ENCODE assay signal across 10 cellular contexts in genomic region chr9:77020438-77021264, GRCh38. TPM values are rescaled to one million over a fixed set of nuclear protein-coding genes. Genes with fewer than 3 reads are reported as not detected.
A peak's percentile ranks its signal among the peaks of the same experiment; 100 is the strongest.
DNase-seq lines count a peak whose midpoint lies in the region; ATAC-seq, FAIRE-seq and TF ChIP-seq lines count a peak whose summit lies in the region.
"Had no signal": no experiment of that assay in that cellular context is flagged by ENCODE, and none has a peak within 500 bp of the region (broad histone marks: within the 10 kb centered on the region; RNA-seq: fewer than 3 reads in every experiment).

No MANE protein-coding gene starts in this region.

- no peak overlapping the region for H4K5ac ChIP-seq in mesendoderm (ENCODE audit: low read length)

- FAIRE-seq in A549 (lab: Jason Lieb, UNC), result no peak
- FAIRE-seq: G401.6 had no signal

- H3K56ac ChIP-seq in mesendoderm (ENCODE audit: low read length), result peak overlapping the region; percentile 56

- H3K4me3 ChIP-seq in A549, result peak overlapping the region; percentile 41
- peak overlapping the region; percentile 46 to 50 for H3K4me3 ChIP-seq in ascending aorta
- no peak overlapping the region for H3K4me3 ChIP-seq in mesendoderm (ENCODE audit: low read length)
- no peak overlapping the region for H3K4me3 ChIP-seq in uterus
- H3K4me3 ChIP-seq: PC-9 had no signal

- H3K4me1 ChIP-seq in A549 (peaks cover 28% of the 10 kb centered on the region; the same call in 1 of the 3 replicates), ascending aorta (peaks cover 4 to 24% of the 10 kb centered on the region in 2 donors), mesendoderm (ENCODE audit: control insufficient read depth, low read depth, low read length) (peaks cover 3% of the 10 kb centered on the region), uterus (peaks cover 0 to 11% of the 10 kb centered on the region in 2 donors)

- H3K27ac ChIP-seq in A549 (no peak overlapping the region), ascending aorta (no peak overlapping the region), mesendoderm (ENCODE audit: low read depth, low read length) (no peak overlapping the region), uterus (no peak overlapping the region)
- H3K27ac ChIP-seq: PC-9 had no signal

- TF ChIP-seq POLR2A in A549 (IDR thresholded peaks at IDR 0.05; ENCODE audit: low read length), result no peak
- TF ChIP-seq POLR2A in uterus (IDR thresholded peaks at IDR 0.05), result no peak

- no peak overlapping the region for H2AK5ac ChIP-seq in mesendoderm (ENCODE audit: low read length)

- H3K27me3 ChIP-seq in ascending aorta (peaks cover 69% of the 10 kb centered on the region), mesendoderm (ENCODE audit: insufficient read depth, low read length, poor library complexity) (peaks cover 64% of the 10 kb centered on the region), uterus (peaks cover 48 to 73% of the 10 kb centered on the region in 2 donors)

- H3K36me3 ChIP-seq in ascending aorta (no peaks in the 10 kb centered on the region), mesendoderm (ENCODE audit: control insufficient read depth, insufficient read depth, low read length) (no peaks in the 10 kb centered on the region), uterus (no peaks in the 10 kb centered on the region)

- no peak for TF ChIP-seq RAD21 in A549 (conservative IDR thresholded peaks at IDR 0.05 in 1 of 2, IDR thresholded peaks at IDR 0.05 in 1 of 2)

- POLR2A ChIA-PET in A549 (lab: Yijun Ruan, JAX), result no interaction called here

- no peak overlapping the region for H2BK120ac ChIP-seq in mesendoderm (ENCODE audit: low read depth, low read length)

- no peak overlapping the region for H3K4ac ChIP-seq in mesendoderm (ENCODE audit: low read depth, low read length)

- H3K4me2 ChIP-seq in A549 (peak overlapping the region; percentile 76), mesendoderm (ENCODE audit: low read length) (peak overlapping the region; percentile 34)
- H3K4me2 ChIP-seq: PC-9 had no signal

- H3K9me3 ChIP-seq in A549 (no peaks in the 10 kb centered on the region), ascending aorta (no peaks in the 10 kb centered on the region), uterus (no peaks in the 10 kb centered on the region)

- no peaks in the 10 kb centered on the region for H3K79me2 ChIP-seq in mesendoderm (ENCODE audit: control insufficient read depth, insufficient read depth, low read length)

- TF ChIP-seq CTCF in A549 (IDR thresholded peaks at IDR 0.05), result no peak
- TF ChIP-seq CTCF in ascending aorta (IDR thresholded peaks at IDR 0.05), result no peak
- TF ChIP-seq CTCF in uterus (IDR thresholded peaks at IDR 0.05), result no peak

- CTCF ChIA-PET in A549 (lab: Yijun Ruan, JAX), result interaction anchor here (0.6 to 1.3 kb wide), 4 partner anchors 9 to 128 kb away, joined by 3 to 4 read pairs (median 4); no protein-coding TSS in a partner anchor

- no peak overlapping the region for H2BK15ac ChIP-seq in mesendoderm (replicated peaks; ENCODE audit: low read depth)

- WGBS in A549 (ENCODE audit: missing lambda C conversion rate), result under 1% methylated on average over 20 of the region's 66 CpGs
- WGBS in mesendoderm (ENCODE audit: extremely low coverage, insufficient coverage, low lambda C conversion rate), result no CpG with 5 or more reads among the region's 66 CpGs

- no peak for TF ChIP-seq EP300 in A549 (IDR thresholded peaks at IDR 0.05)

- DNase-seq in A549 (ENCODE audit: low read depth in 1 of 2, low spot score in 1 of 2) (no peak), Daoy (ENCODE audit: low read depth) (peak; percentile 19), ascending aorta (ENCODE audit: low spot score in 2 of 2) (no peak), mesendoderm (peak; percentile 18), uterus (no peak), hypothalamus (lab: John Stamatoyannopoulos, UW) (no peak)
- DNase-seq: PC-9 had no signal

- ATAC-seq in A549, result peak; percentile 20 to 46; a peak in 4 of 6 replicates
- ATAC-seq in HG03159 (IDR thresholded peaks at IDR 0.05; ENCODE audit: unreplicated experiment), result no peak
- no peak for ATAC-seq in HG02623 (IDR thresholded peaks at IDR 0.05; ENCODE audit: unreplicated experiment)

- no peak overlapping the region for H3K9ac ChIP-seq in mesendoderm (ENCODE audit: low read length)

- peak overlapping the region; percentile 66 for H3K23ac ChIP-seq in mesendoderm (ENCODE audit: low read length)

- H3K18ac ChIP-seq in mesendoderm (ENCODE audit: low read length), result no peak overlapping the region

- intact Hi-C loops in ascending aorta (cut with DNase I), result loop anchor here (10.0 kb wide), 1 partner anchor 1786 kb away; no protein-coding TSS in a partner anchor
- intact Hi-C loops in uterus (cut with DNase I; ENCODE audit: low total_unique reads), result no loop called here

- no peak overlapping the region for H4K8ac ChIP-seq in mesendoderm (ENCODE audit: low read depth, low read length)

- no peaks in the 10 kb centered on the region for H3K79me1 ChIP-seq in mesendoderm (ENCODE audit: low read length)

- H2BK5ac ChIP-seq in mesendoderm (ENCODE audit: low read length), result no peak overlapping the region

TF ChIP-seq in A549, 52 proteins besides CTCF, POLR2A, EP300 and RAD21:
- TF ChIP-seq E2F6 (IDR thresholded peaks at IDR 0.05; ENCODE audit: borderline replicate concordance, low read depth) (peak; percentile 32; the same call in 1 of the 2 replicates), HMGXB4 (CRISPR knock-in tag; IDR thresholded peaks at IDR 0.05; ENCODE audit: borderline replicate concordance) (no peak), JUN (IDR thresholded peaks at IDR 0.05) (no peak), MAX (IDR thresholded peaks at IDR 0.05) (peak; percentile 28; the same call in 1 of the 2 replicates), CBX8 (IDR thresholded peaks at IDR 0.05) (peak; percentile 34; the same call in 1 of the 2 replicates)

RNA-seq across cellular contexts. Expression of gene FOXB2, which starts 1.2 kb away (rescaled TPM):
- polyA plus RNA-seq in A549 (2011; rRNA removed) (not detected in 2 replicates), A549 (2017; fragmentation: RNase III; extraction: RNeasy Plus Mini Kit Qiagen cat#74134 plus additional on column Dnase treatment) (not detected in 3 replicates)
- polyA plus RNA-seq in A549 (2012; cell fraction: cytosol; rRNA removed), result not detected in 2 replicates
- polyA plus RNA-seq in A549 (2012; cell fraction: nucleus; rRNA removed), result not detected in 2 replicates
- not detected in 2 replicates for polyA minus RNA-seq in A549 (2011; rRNA and poly(A)+ RNA removed)
- total RNA-seq in Daoy (2014; rRNA removed; shearing (Covaris generic)), result not detected in 2 replicates
- total RNA-seq in ascending aorta (not detected), uterus (not detected)
- polyA plus RNA-seq in mesendoderm (2013, experiment 1 of 2), result 0.06 TPM
- polyA plus RNA-seq in mesendoderm (2013, experiment 2 of 2), result 0.04 TPM
- total RNA-seq: PC-9 had no signal

Comparison
In these comparisons a context has a peak if more than half of its experiments do, and no peak if none do; other contexts are left out.
1. ATAC-seq: peak in A549 (2 of 2); none in HG03159 (single experiment) and HG02623 (single experiment).
2. DNase-seq: peak in Daoy (single experiment) and mesendoderm (single experiment); none in A549 (0 of 2), ascending aorta (0 of 2), uterus (0 of 2) and hypothalamus (0 of 51).
3. H3K4me3 ChIP-seq: peak in A549 (single experiment) and ascending aorta (2 of 2); none in mesendoderm (single experiment) and uterus (0 of 2).